25 cellular contexts compared by ENCODE assay signal in the genomic region with DNA sequence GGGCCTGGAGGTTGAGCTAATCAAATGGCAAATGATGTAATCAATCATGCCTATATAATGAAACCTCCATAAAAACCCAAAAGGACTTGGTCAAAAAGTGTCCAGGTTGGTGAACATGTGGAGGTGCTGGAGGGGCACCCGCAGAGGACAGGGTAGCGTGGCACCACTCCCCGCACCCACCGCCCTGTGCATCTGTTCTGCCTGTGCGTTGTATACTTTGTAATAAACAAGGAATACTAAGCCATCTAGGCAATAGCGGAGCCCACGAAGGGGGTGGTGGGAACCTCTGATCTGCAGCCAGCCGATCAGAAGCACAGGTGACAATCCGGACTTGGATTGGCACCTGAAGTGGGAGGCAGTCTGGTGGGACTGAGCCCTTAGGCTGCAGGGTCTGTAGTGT.
DNase-seq lines count a peak whose midpoint lies in the region; ATAC-seq and TF ChIP-seq lines count a peak whose summit lies in the region.
"Had no signal": no experiment of that assay in that cellular context is flagged by ENCODE, and none has a peak within 500 bp of the region (broad histone marks: within the 10 kb centered on the region; RNA-seq: fewer than 3 reads in every experiment).

No MANE protein-coding gene starts in this region.

- no peak for DNase-seq in activated naive CD4-positive, alpha-beta T cell treated with anti-CD3 and anti-CD28 coated beads, Interleukin-2, amount 10 ng/mL, durations not matched to agents 7 days and 5 days
- DNase-seq in activated naive CD4-positive, alpha-beta T cell (lab: John Stamatoyannopoulos, UW), result no peak
- no peak for DNase-seq in activated CD4-positive, alpha-beta memory T cell treated with anti-CD3 and anti-CD28 coated beads for 36 hours
- no peak for DNase-seq in effector memory CD8-positive, alpha-beta T cell
- DNase-seq in foreskin keratinocyte, result no peak
- DNase-seq: activated CD4-positive, alpha-beta T cell treated with anti-CD3 and anti-CD28 coated beads, Interleukin-2, amount 50 U/mL, for 1 hour; activated gamma-delta T cell treated with Interleukin-2 at 50 U/mL for 16 hours; BE2C; Caco-2; central memory CD4-positive, alpha-beta T cell; DMS79; GDM1; left lung; NCI-H1048; NCI-H1694; NCI-H2171; NCI-H510A; OCI-M1 had no signal

- H3K27me3 Mint-ChIP-seq in activated naive CD4-positive, alpha-beta T cell treated with anti-CD3 and anti-CD28 coated beads, Interleukin-2, amount 10 ng/mL, durations not matched to agents 7 days and 5 days, result no peaks in the 10 kb centered on the region
- no peaks in the 10 kb centered on the region for H3K27me3 Mint-ChIP-seq in activated CD4-positive, alpha-beta memory T cell treated with anti-CD3 and anti-CD28 coated beads for 36 hours
- H3K27me3 Mint-ChIP-seq in effector memory CD8-positive, alpha-beta T cell, result no peaks in the 10 kb centered on the region
- H3K27me3 Mint-ChIP-seq in stimulated activated memory B cell treated with anti-CD40 and anti-IgM and Interleukin-4, amounts not matched to agents 10 μg/mL and 1 μg/mL and 100 μg/mL, for 72 hours, result no peaks in the 10 kb centered on the region
- H3K27me3 Mint-ChIP-seq: type B pancreatic cell had no signal

- TF ChIP-seq CTCF in foreskin keratinocyte (conservative IDR thresholded peaks at IDR 0.05), result no peak

- peak overlapping the region; percentile 73 for H3K27ac Mint-ChIP-seq in activated naive CD4-positive, alpha-beta T cell treated with anti-CD3 and anti-CD28 coated beads, Interleukin-2, amount 10 ng/mL, durations not matched to agents 7 days and 5 days
- H3K27ac Mint-ChIP-seq in activated CD4-positive, alpha-beta memory T cell treated with anti-CD3 and anti-CD28 coated beads for 36 hours, result peak overlapping the region; percentile 42
- peak overlapping the region; percentile 41 to 92 for H3K27ac Mint-ChIP-seq in effector memory CD8-positive, alpha-beta T cell
- peak overlapping the region; percentile 99 for H3K27ac Mint-ChIP-seq in stimulated activated memory B cell treated with anti-CD40 and anti-IgM and Interleukin-4, amounts not matched to agents 10 μg/mL and 1 μg/mL and 100 μg/mL, for 72 hours
- H3K27ac Mint-ChIP-seq: type B pancreatic cell had no signal

- CTCF ChIA-PET in activated naive CD4-positive, alpha-beta T cell treated with anti-CD3 and anti-CD28 coated beads, Interleukin-2, amount 10 ng/mL, durations not matched to agents 7 days and 5 days (lab: Charles Lee), result interaction anchor here (2.2 kb wide), 1 partner anchor 91 kb away, joined by 4 read pairs; no protein-coding TSS in a partner anchor
- CTCF ChIA-PET in activated CD4-positive, alpha-beta memory T cell treated with anti-CD3 and anti-CD28 coated beads for 36 hours (lab: Charles Lee), result interaction anchor here (0.6 to 1.7 kb wide), 3 partner anchors 58 to 213 kb away, joined by 3 to 5 read pairs (median 3); no protein-coding TSS in a partner anchor

- no peaks in the 10 kb centered on the region for H3K9me3 Mint-ChIP-seq in activated naive CD4-positive, alpha-beta T cell treated with anti-CD3 and anti-CD28 coated beads, Interleukin-2, amount 10 ng/mL, durations not matched to agents 7 days and 5 days
- H3K9me3 Mint-ChIP-seq in activated CD4-positive, alpha-beta memory T cell treated with anti-CD3 and anti-CD28 coated beads for 36 hours, result no peaks in the 10 kb centered on the region
- no peaks in the 10 kb centered on the region for H3K9me3 Mint-ChIP-seq in effector memory CD8-positive, alpha-beta T cell
- H3K9me3 Mint-ChIP-seq in stimulated activated memory B cell treated with anti-CD40 and anti-IgM and Interleukin-4, amounts not matched to agents 10 μg/mL and 1 μg/mL and 100 μg/mL, for 72 hours, result no peaks in the 10 kb centered on the region
- H3K9me3 Mint-ChIP-seq: type B pancreatic cell had no signal

- no peak overlapping the region for H3K4me3 Mint-ChIP-seq in activated naive CD4-positive, alpha-beta T cell treated with anti-CD3 and anti-CD28 coated beads, Interleukin-2, amount 10 ng/mL, durations not matched to agents 7 days and 5 days
- H3K4me3 Mint-ChIP-seq in activated CD4-positive, alpha-beta memory T cell treated with anti-CD3 and anti-CD28 coated beads for 36 hours, result no peak overlapping the region
- H3K4me3 Mint-ChIP-seq in effector memory CD8-positive, alpha-beta T cell, result no peak overlapping the region
- H3K4me3 Mint-ChIP-seq in stimulated activated memory B cell treated with anti-CD40 and anti-IgM and Interleukin-4, amounts not matched to agents 10 μg/mL and 1 μg/mL and 100 μg/mL, for 72 hours, result no peak overlapping the region
- H3K4me3 Mint-ChIP-seq: type B pancreatic cell had no signal

- H3K27me3 ChIP-seq in foreskin keratinocyte, result no peaks in the 10 kb centered on the region
- H3K27me3 ChIP-seq: ascending aorta, BE2C, left lung had no signal

- POLR2A ChIA-PET in activated CD4-positive, alpha-beta memory T cell treated with anti-CD3 and anti-CD28 coated beads for 36 hours (lab: Charles Lee), result no interaction called here

- no peak for ATAC-seq in effector memory CD8-positive, alpha-beta T cell (replicated peaks)
- no peak for ATAC-seq in stimulated activated memory B cell treated with anti-CD40 and anti-IgM and Interleukin-4, amounts not matched to agents 10 μg/mL and 1 μg/mL and 100 μg/mL, for 72 hours
- no peak for ATAC-seq in HG03469 (IDR thresholded peaks at IDR 0.05; ENCODE audit: unreplicated experiment)
- ATAC-seq in foreskin keratinocyte, result no peak
- no peak for ATAC-seq in HG03045 (IDR thresholded peaks at IDR 0.05; ENCODE audit: unreplicated experiment)
- ATAC-seq: HepG2, left lung, SK-N-SH treated with all-trans-retinoic acid at 6 μM for 48 hours had no signal

- intact Hi-C loops in activated CD4-positive, alpha-beta memory T cell treated with anti-CD3 and anti-CD28 coated beads for 36 hours (cut with micrococcal nuclease), result loop anchor here (5.0 kb wide), 2 partner anchors 252 to 552 kb away; no protein-coding TSS in a partner anchor

- peaks cover 78% of the 10 kb centered on the region for H3K36me3 Mint-ChIP-seq in activated naive CD4-positive, alpha-beta T cell treated with anti-CD3 and anti-CD28 coated beads, Interleukin-2, amount 10 ng/mL, durations not matched to agents 7 days and 5 days
- H3K36me3 Mint-ChIP-seq in activated CD4-positive, alpha-beta memory T cell treated with anti-CD3 and anti-CD28 coated beads for 36 hours, result peaks cover 63% of the 10 kb centered on the region
- H3K36me3 Mint-ChIP-seq in effector memory CD8-positive, alpha-beta T cell (ENCODE audit: insufficient read depth), result peaks cover 100% of the 10 kb centered on the region
- H3K36me3 Mint-ChIP-seq in stimulated activated memory B cell treated with anti-CD40 and anti-IgM and Interleukin-4, amounts not matched to agents 10 μg/mL and 1 μg/mL and 100 μg/mL, for 72 hours, result peaks cover 51% of the 10 kb centered on the region

- H3K4me1 Mint-ChIP-seq in activated naive CD4-positive, alpha-beta T cell treated with anti-CD3 and anti-CD28 coated beads, Interleukin-2, amount 10 ng/mL, durations not matched to agents 7 days and 5 days, result peaks cover 85% of the 10 kb centered on the region
- peaks cover 75% of the 10 kb centered on the region for H3K4me1 Mint-ChIP-seq in activated CD4-positive, alpha-beta memory T cell treated with anti-CD3 and anti-CD28 coated beads for 36 hours (ENCODE audit: low read depth)
- peaks cover 60 to 64% of the 10 kb centered on the region in 2 donors for H3K4me1 Mint-ChIP-seq in effector memory CD8-positive, alpha-beta T cell (ENCODE audit: low read depth in 2 of 2)
- H3K4me1 Mint-ChIP-seq in stimulated activated memory B cell treated with anti-CD40 and anti-IgM and Interleukin-4, amounts not matched to agents 10 μg/mL and 1 μg/mL and 100 μg/mL, for 72 hours, result peaks cover 76% of the 10 kb centered on the region

- peaks cover 9% of the 10 kb centered on the region for H3K4me1 ChIP-seq in foreskin keratinocyte
- H3K4me1 ChIP-seq: ascending aorta, Caco-2 had no signal

- H3K27ac ChIP-seq in foreskin keratinocyte, result no peak overlapping the region
- H3K27ac ChIP-seq: ascending aorta had no signal

Comparison
In these comparisons a context has a peak if more than half of its experiments do, and no peak if none do; other contexts are left out.
1. H3K27ac Mint-ChIP-seq: peak in every context shown above with its lines; median percentile 99 in stimulated activated memory B cell treated with anti-CD40 and anti-IgM and Interleukin-4, amounts not matched to agents 10 μg/mL and 1 μg/mL and 100 μg/mL, for 72 hours; 73 in activated naive CD4-positive, alpha-beta T cell treated with anti-CD3 and anti-CD28 coated beads, Interleukin-2, amount 10 ng/mL, durations not matched to agents 7 days and 5 days; 66 in effector memory CD8-positive, alpha-beta T cell; 42 in activated CD4-positive, alpha-beta memory T cell treated with anti-CD3 and anti-CD28 coated beads for 36 hours.